In the genomic region with DNA sequence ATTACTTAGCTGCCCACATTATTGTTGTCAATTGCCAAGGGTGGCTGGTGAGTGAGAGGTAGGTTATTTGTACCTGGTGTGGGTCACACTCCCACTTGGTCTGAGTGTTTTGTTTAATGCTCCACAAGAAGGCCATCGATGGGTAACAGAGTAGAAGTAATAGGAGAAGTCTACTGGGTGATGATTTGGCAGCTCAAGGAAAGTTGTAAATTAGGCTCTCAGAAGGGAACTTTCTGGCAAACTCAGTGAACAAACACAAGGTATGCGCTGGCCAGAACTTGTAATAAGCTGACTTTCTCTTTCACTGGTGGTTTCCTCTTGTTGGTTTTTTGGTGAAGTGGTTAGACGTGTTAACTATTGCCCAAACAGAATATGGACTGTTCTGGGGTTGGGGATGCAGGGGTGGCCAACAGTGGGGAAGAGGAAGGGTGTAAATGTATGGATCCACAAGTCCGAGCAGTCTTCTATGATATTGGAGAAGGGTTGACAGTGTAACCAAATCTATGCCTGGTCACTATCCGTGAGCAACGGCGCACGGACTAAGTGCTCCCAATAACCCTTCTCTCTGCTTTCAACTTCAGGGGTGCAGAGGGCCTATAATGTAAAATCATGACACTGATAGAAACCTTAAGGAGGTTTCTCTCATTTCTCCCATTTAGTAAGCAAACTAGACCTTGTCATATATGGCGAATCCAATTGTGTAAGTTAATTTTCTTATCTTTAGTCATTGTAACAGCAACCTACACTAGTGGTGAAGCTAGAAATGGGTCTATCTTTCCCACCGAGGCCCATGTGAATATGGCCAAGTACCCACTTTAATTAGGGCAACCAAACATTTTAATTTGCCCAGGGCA, we compare ENCODE assay signal across 12 cellular contexts.
DNase-seq lines count a peak whose midpoint lies in the region; ATAC-seq and TF ChIP-seq lines count a peak whose summit lies in the region.
"Had no signal": no experiment of that assay in that cellular context is flagged by ENCODE, and none has a peak within 500 bp of the region (broad histone marks: within the 10 kb centered on the region; RNA-seq: fewer than 3 reads in every experiment).

No MANE protein-coding gene starts in this region.

- H3K9me3 ChIP-seq in left lung (no peaks in the 10 kb centered on the region), transverse colon (no peaks in the 10 kb centered on the region)
- H3K9me3 ChIP-seq: Peyer's patch had no signal

- TF ChIP-seq CTCF in left lung (IDR thresholded peaks at IDR 0.05): no peak
- no peak for TF ChIP-seq CTCF in transverse colon (IDR thresholded peaks at IDR 0.05)

- H3K27ac ChIP-seq in left lung (no peak overlapping the region), transverse colon (no peak overlapping the region)
- H3K27ac ChIP-seq: Peyer's patch had no signal

- ATAC-seq in GM18870 (IDR thresholded peaks at IDR 0.05; ENCODE audit: unreplicated experiment) (peak; percentile 42), GM21825 (IDR thresholded peaks at IDR 0.05; ENCODE audit: unreplicated experiment) (peak; percentile 49), left lung (peak; percentile 51)

- H3K4me3 ChIP-seq in left lung (no peak overlapping the region), transverse colon (no peak overlapping the region)
- H3K4me3 ChIP-seq: Peyer's patch had no signal

- H3K36me3 ChIP-seq in left lung (no peaks in the 10 kb centered on the region), transverse colon (no peaks in the 10 kb centered on the region)
- H3K36me3 ChIP-seq: Peyer's patch had no signal

- H3K4me1 ChIP-seq in left lung (peaks cover 3 to 34% of the 10 kb centered on the region in 2 donors), transverse colon (peaks cover 0 to 22% (median 12%) of the 10 kb centered on the region in 4 donors)

- H3K27me3 ChIP-seq in left lung: no peaks in the 10 kb centered on the region
- no peaks in the 10 kb centered on the region for H3K27me3 ChIP-seq in transverse colon
- H3K27me3 ChIP-seq: Peyer's patch had no signal

- in situ Hi-C loops in transverse colon (cut with MboI; ENCODE audit: low pct_ligation_motif_present in 1 of 4, low pct_unique_long_range_greater_than_20kb in 1 of 4, low sequenced_read_pairs in 3 of 4): no loop called here

- CTCF ChIA-PET in HEK293T (lab: Yijun Ruan, JAX): interaction anchor here (0.6 kb wide), 1 partner anchor 238 kb away, joined by 3 read pairs; no protein-coding TSS in a partner anchor

- peak; percentile 25 for DNase-seq in KG1 (lab: John Stamatoyannopoulos, UW)
- DNase-seq in left lung: no peak
- no peak for DNase-seq in transverse colon
- DNase-seq in NCI-H2227 treated with DMSO at 0.1 percent for 48 hours (lab: John Stamatoyannopoulos, UW): no peak
- no peak for DNase-seq in HEK293T (ENCODE audit: extremely low spot score)
- no peak for DNase-seq in 8988T
- DNase-seq: activated CD4-positive, CD25-positive, alpha-beta regulatory T cell treated with anti-CD3 and anti-CD28 coated beads, Interleukin-2, amount 50 U/mL, for 72 hours; CD4-positive, alpha-beta memory T cell; NCI-H187; Peyer's patch had no signal

- TF ChIP-seq EP300 in transverse colon (IDR thresholded peaks at IDR 0.05; ENCODE audit: low read depth): no peak

- intact Hi-C loops in left lung (cut with DNase I): no loop called here
- intact Hi-C loops in transverse colon (cut with DNase I; ENCODE audit: low total_unique reads): no loop called here

- 75 to 79% methylated on average over 8 to 10 of the region's 10 CpGs for WGBS in transverse colon (ENCODE audit: low coverage in 1 of 2), 2 donors

- no peak for TF ChIP-seq POLR2A in transverse colon (IDR thresholded peaks at IDR 0.05)

- POLR2A ChIA-PET in HEK293T (lab: Yijun Ruan, JAX): interaction anchor here (0.5 kb wide), 1 partner anchor 208 kb away, joined by 3 read pairs; no protein-coding TSS in a partner anchor

TF ChIP-seq in HEK293T, 16 proteins besides CTCF, POLR2A, EP300 and RAD21:
- TF ChIP-seq ARNT (IDR thresholded peaks at IDR 0.05) (no peak), ELF4 (IDR thresholded peaks at IDR 0.05) (no peak), LEF1 (IDR thresholded peaks at IDR 0.05; ENCODE audit: borderline replicate concordance) (no peak), ZNF384 (IDR thresholded peaks at IDR 0.05) (no peak), FOXA1 (IDR thresholded peaks at IDR 0.05) (no peak)
